In genomic region chr11:75024068-75024449, GRCh38 we compare ENCODE assay signal across 15 cellular contexts. TPM values are rescaled to one million over a fixed set of nuclear protein-coding genes. Genes with fewer than 3 reads are reported as not detected.
A peak's percentile ranks its signal among the peaks of the same experiment; 100 is the strongest.
DNase-seq lines count a peak whose midpoint lies in the region.
"Had no signal": no experiment of that assay in that cellular context is flagged by ENCODE, and none has a peak within 500 bp of the region (broad histone marks: within the 10 kb centered on the region; RNA-seq: fewer than 3 reads in every experiment).

No MANE protein-coding gene starts in this region.

- H2BK12ac ChIP-seq in mesenchymal stem cell (ENCODE audit: low read length in 2 of 2), result peak overlapping the region in 1 of 2 experiments; percentile 0

- peak overlapping the region; percentile 23 for H2AK5ac ChIP-seq in mesenchymal stem cell (ENCODE audit: low read length, severe bottlenecking)

- no peak overlapping the region for H3K18ac ChIP-seq in mesenchymal stem cell (ENCODE audit: low read depth in 1 of 2, low read length in 2 of 2)

- H3K9ac ChIP-seq in mesenchymal stem cell (ENCODE audit: low read length), result no peak overlapping the region
- H3K9ac ChIP-seq: BLaER1 had no signal

- H2BK120ac ChIP-seq in mesenchymal stem cell (ENCODE audit: low read depth, low read length), result no peak overlapping the region

- no peak overlapping the region for H3K4ac ChIP-seq in mesenchymal stem cell (ENCODE audit: low read depth in 1 of 2, low read length in 2 of 2)

- no peak overlapping the region for H3K14ac ChIP-seq in mesenchymal stem cell (ENCODE audit: low read length in 2 of 2)

- no peak overlapping the region for H4K91ac ChIP-seq in mesenchymal stem cell (ENCODE audit: low read length)

- H2BK15ac ChIP-seq in mesenchymal stem cell (ENCODE audit: low read depth, poor library complexity, severe bottlenecking), result no peak overlapping the region

- no peak overlapping the region for H4K8ac ChIP-seq in mesenchymal stem cell (ENCODE audit: low read length)

- WGBS in mesenchymal stem cell, result 87% methylated on average over 4 of the region's 6 CpGs

- H3K27ac ChIP-seq in mesenchymal stem cell (ENCODE audit: low read length, poor library complexity, severe bottlenecking), result no peak overlapping the region
- H3K27ac ChIP-seq: BLaER1, PC-9, SK-N-MC had no signal

- H3K4me3 ChIP-seq in mesenchymal stem cell (ENCODE audit: insufficient read depth in 1 of 2, low read depth in 1 of 2, low read length in 2 of 2), result no peak overlapping the region
- H3K4me3 ChIP-seq: BLaER1, HAP-1, PC-9, SK-N-MC had no signal

- no peak overlapping the region for H2AFZ ChIP-seq in mesenchymal stem cell (ENCODE audit: low read depth, low read length)
- H2AFZ ChIP-seq: PC-9 had no signal

- no peaks in the 10 kb centered on the region for H3K27me3 ChIP-seq in mesenchymal stem cell (ENCODE audit: control insufficient read depth in 1 of 2, insufficient read depth in 1 of 2, low read length in 2 of 2)
- H3K27me3 ChIP-seq: BLaER1 had no signal

- H3K9me3 ChIP-seq in mesenchymal stem cell (ENCODE audit: control insufficient read depth, low read length), result no peaks in the 10 kb centered on the region
- H3K9me3 ChIP-seq: HAP-1 had no signal

- in situ Hi-C loops in SK-MEL-5 (cut with HindIII; ENCODE audit: low pct_unique_long_range_greater_than_20kb, low sequenced_read_pairs), result loop anchor here (25.0 kb wide), 1 partner anchor 112 kb away; no protein-coding TSS in a partner anchor
- in situ Hi-C loops in ACHN (cut with HindIII; ENCODE audit: low pct_ligation_motif_present, low pct_unique_long_range_greater_than_20kb, low sequenced_read_pairs), result no loop called here

- H3K4me1 ChIP-seq in mesenchymal stem cell (ENCODE audit: control insufficient read depth, insufficient read depth, low read depth, low read length), result peaks cover 13% of the 10 kb centered on the region
- H3K4me1 ChIP-seq: BLaER1, HAP-1 had no signal

- H2BK5ac ChIP-seq in mesenchymal stem cell (ENCODE audit: low read depth, low read length, poor library complexity, severe bottlenecking), result no peak overlapping the region

- no peak overlapping the region for H3K23ac ChIP-seq in mesenchymal stem cell (ENCODE audit: low read length in 2 of 2)

- H3K36me3 ChIP-seq in mesenchymal stem cell (ENCODE audit: control insufficient read depth in 1 of 2, insufficient read depth in 2 of 2, low read depth in 1 of 2, low read length in 2 of 2), result no peaks in the 10 kb centered on the region
- H3K36me3 ChIP-seq: HAP-1 had no signal

- H3K79me1 ChIP-seq in mesenchymal stem cell (replicated peaks; ENCODE audit: low read length, poor library complexity, severe bottlenecking), result no peaks in the 10 kb centered on the region

- no peak overlapping the region for H3K4me2 ChIP-seq in mesenchymal stem cell (ENCODE audit: low read length, poor library complexity, severe bottlenecking)
- H3K4me2 ChIP-seq: BLaER1, PC-9 had no signal

- DNase-seq in SK-MEL-5 (ENCODE audit: low read depth, low spot score) (peak; percentile 100), ecto neural progenitor cell (ENCODE audit: low spot score) (peak; percentile 29), mesenchymal stem cell (no peak), superior temporal gyrus (ENCODE audit: extremely low spot score) (peak; percentile 73), SKM-1 (lab: John Stamatoyannopoulos, UW; ENCODE audit: unreplicated experiment) (no peak), cerebellum (ENCODE audit: low spot score) (no peak), NOMO-1 treated with DMSO at 0.1 percent for 48 hours (lab: John Stamatoyannopoulos, UW; ENCODE audit: unreplicated experiment) (no peak), ACHN (no peak)
- DNase-seq: DMS 273 treated with DMSO at 0.1 percent for 48 hours, NCI-H1436 treated with DMSO at 0.1 percent for 48 hours, NCI-H2081 had no signal

RNA-seq across cellular contexts. Expression of gene NEU3, which starts 35.3 kb away (rescaled TPM):
- 46.8 and 50.8 TPM in 2 replicates for total RNA-seq in SK-MEL-5 (2014; rRNA removed; shearing (Covaris generic))
- polyA plus RNA-seq in SK-MEL-5 (2015; cell fraction: cytosol; rRNA removed), result 26.0 and 33.6 TPM in 2 replicates
- polyA plus RNA-seq in SK-MEL-5 (2015; cell fraction: nucleus; rRNA removed), result 83.0 and 87.9 TPM in 2 replicates
- polyA plus RNA-seq in mesenchymal stem cell (2013, experiment 1 of 2), result 3.6 TPM
- 3.0 TPM for polyA plus RNA-seq in mesenchymal stem cell (2013, experiment 2 of 2)
- 19.3 TPM for total RNA-seq in cerebellum

Comparison
In these comparisons a context has a peak if more than half of its experiments do, and no peak if none do; other contexts are left out.
1. DNase-seq: peak in SK-MEL-5 (single experiment), ecto neural progenitor cell (single experiment) and superior temporal gyrus (single experiment); none in mesenchymal stem cell (single experiment), SKM-1 (single experiment), cerebellum (single experiment), NOMO-1 treated with DMSO at 0.1 percent for 48 hours (single experiment) and ACHN (single experiment).